ENCODE assay signal across 17 cellular contexts in the genomic region with DNA sequence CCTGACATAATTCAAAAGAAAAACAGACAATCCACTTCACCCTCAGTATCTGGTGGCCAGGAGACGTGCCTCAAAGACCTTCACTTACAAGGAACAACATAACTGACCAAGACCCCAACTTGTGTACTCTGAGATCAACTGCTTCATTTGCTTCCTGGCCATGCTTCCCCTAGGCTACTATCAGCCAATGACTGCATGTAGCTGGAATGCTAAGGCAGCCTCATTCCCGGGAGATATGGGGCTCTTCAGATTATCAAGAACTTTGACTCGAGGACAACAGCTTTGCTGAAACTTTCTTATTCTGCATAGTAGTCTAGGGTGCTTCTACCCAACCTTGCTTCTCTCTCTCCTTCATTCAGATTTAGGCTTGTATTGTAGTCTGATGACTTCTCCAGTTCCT. TPM values are rescaled to one million over a fixed set of nuclear protein-coding genes. Genes with fewer than 3 reads are reported as not detected.
DNase-seq lines count a peak whose midpoint lies in the region; ATAC-seq, FAIRE-seq and TF ChIP-seq lines count a peak whose summit lies in the region.
"Had no signal": no experiment of that assay in that cellular context is flagged by ENCODE, and none has a peak within 500 bp of the region (broad histone marks: within the 10 kb centered on the region; RNA-seq: fewer than 3 reads in every experiment).

No MANE protein-coding gene starts in this region.

- H3K4me1 ChIP-seq in Caco-2 (peaks cover 21% of the 10 kb centered on the region), tibial artery (no peaks in the 10 kb centered on the region)

- TF ChIP-seq CTCF in Caco-2 (IDR thresholded peaks at IDR 0.05; ENCODE audit: insufficient read depth in 1 of 2, low read depth in 1 of 2, low read length in 1 of 2, severe bottlenecking in 1 of 2, unreplicated experiment in 1 of 2) (no peak), bronchial epithelial cell (IDR thresholded peaks at IDR 0.05; ENCODE audit: insufficient read depth, low read length, severe bottlenecking) (no peak), tibial artery (IDR thresholded peaks at IDR 0.05) (no peak)

- peak overlapping the region; percentile 18 for H3K4me3 Mint-ChIP-seq in Caco-2 (ENCODE audit: unreplicated experiment)
- H3K4me3 Mint-ChIP-seq: B cell; naive thymus-derived CD8-positive, alpha-beta T cell had no signal

- intact Hi-C loops in Caco-2 (cut with micrococcal nuclease; ENCODE audit: unreplicated experiment) (no loop called here), tibial artery (cut with DNase I; ENCODE audit: low total_unique reads) (no loop called here)

- H3K27ac ChIP-seq in tibial artery: no peak overlapping the region
- H3K27ac ChIP-seq: coronary artery had no signal

- H3K4me3 ChIP-seq in Caco-2 (ENCODE audit: low read depth, low read length): no peak overlapping the region
- no peak overlapping the region for H3K4me3 ChIP-seq in bronchial epithelial cell (ENCODE audit: low read depth, low read length)
- H3K4me3 ChIP-seq in tibial artery: no peak overlapping the region
- H3K4me3 ChIP-seq: coronary artery had no signal

- H3K27ac Mint-ChIP-seq in Caco-2 (ENCODE audit: unreplicated experiment): no peak overlapping the region
- H3K27ac Mint-ChIP-seq: B cell; naive thymus-derived CD8-positive, alpha-beta T cell had no signal

- no peaks in the 10 kb centered on the region for H3K9me3 Mint-ChIP-seq in Caco-2 (ENCODE audit: unreplicated experiment)

- H3K9me3 ChIP-seq in Caco-2 (no peaks in the 10 kb centered on the region), tibial artery (peaks cover 0 to 8% (median 0%) of the 10 kb centered on the region in 3 donors)

- peaks cover 12% of the 10 kb centered on the region for H3K4me1 Mint-ChIP-seq in Caco-2 (ENCODE audit: low read depth, unreplicated experiment)
- H3K4me1 Mint-ChIP-seq: B cell; naive thymus-derived CD8-positive, alpha-beta T cell had no signal

- H3K27me3 ChIP-seq in Caco-2 (replicated peaks; ENCODE audit: control insufficient read depth, insufficient read depth, low read length): no peaks in the 10 kb centered on the region
- no peaks in the 10 kb centered on the region for H3K27me3 ChIP-seq in bronchial epithelial cell (ENCODE audit: control insufficient read depth, insufficient read depth, low read length)
- no peaks in the 10 kb centered on the region for H3K27me3 ChIP-seq in tibial artery

- no peak for FAIRE-seq in bronchial epithelial cell (lab: Jason Lieb, UNC)
- FAIRE-seq: GM18507, TTC549 had no signal

- no peaks in the 10 kb centered on the region for H3K36me3 Mint-ChIP-seq in Caco-2 (ENCODE audit: insufficient read depth, unreplicated experiment)

- ATAC-seq in HG02885 (IDR thresholded peaks at IDR 0.05; ENCODE audit: poor library complexity, unreplicated experiment): no peak
- ATAC-seq in HG03571 (IDR thresholded peaks at IDR 0.05; ENCODE audit: unreplicated experiment): no peak
- no peak for ATAC-seq in GM18858 (IDR thresholded peaks at IDR 0.05; ENCODE audit: unreplicated experiment)
- ATAC-seq: naive thymus-derived CD8-positive, alpha-beta T cell had no signal

- DNase-seq in Caco-2 (peak; percentile 47 to 63), LHCN-M2 (ENCODE audit: low read depth) (peak; percentile 18), bronchial epithelial cell (ENCODE audit: low read depth) (peak; percentile 47), kidney tubule cell (ENCODE audit: low spot score) (peak; percentile 23), tibial artery (no peak)
- DNase-seq: activated CD4-positive, alpha-beta T cell treated with anti-CD3 and anti-CD28 coated beads, Interleukin-2, amount 50 U/mL, for 48 hours; activated T-cell treated with anti-CD3 and anti-CD28 coated beads, Interleukin-2, amount 50 U/mL, for 48 hours; naive thymus-derived CD8-positive, alpha-beta T cell; NCI-H1694; stimulated activated naive CD4-positive, alpha-beta T cell treated with Interleukin-2 at 50 U/mL for 16 hours had no signal

- CTCF ChIA-PET in Caco-2 (lab: Charles Lee): no interaction called here

- H3K36me3 ChIP-seq in Caco-2 (ENCODE audit: control insufficient read depth, insufficient read depth, low read length): no peaks in the 10 kb centered on the region
- H3K36me3 ChIP-seq in bronchial epithelial cell (ENCODE audit: control insufficient read depth, insufficient read depth, low read length): no peaks in the 10 kb centered on the region
- H3K36me3 ChIP-seq in tibial artery: no peaks in the 10 kb centered on the region

- no peaks in the 10 kb centered on the region for H3K27me3 Mint-ChIP-seq in Caco-2 (ENCODE audit: insufficient read depth, unreplicated experiment)

- POLR2A ChIA-PET in Caco-2 (lab: Charles Lee): no interaction called here

- BruUV-seq in Caco-2 (replicated peaks; lab: Mats Ljungman, UMichigan): no TSS peak

RNA-seq across cellular contexts. Expression of a gene that starts 11.7 kb away (rescaled TPM):
- 65.0 and 67.2 TPM in 2 replicates for total RNA-seq in Caco-2 (2022)
- total RNA-seq in LHCN-M2 (2014; rRNA removed): 113 and 124 TPM in 2 replicates
- 107 TPM for polyA plus RNA-seq in LHCN-M2 (2012)
- 78.2 and 92.7 TPM in 2 replicates for total RNA-seq in bronchial epithelial cell

RNA-seq across cellular contexts. Expression of a gene that starts 47.1 kb away (rescaled TPM):
- total RNA-seq in Caco-2 (2022) (138 and 152 TPM in 2 replicates), LHCN-M2 (2014; rRNA removed) (112 and 115 TPM in 2 replicates), bronchial epithelial cell (75.4 and 80.6 TPM in 2 replicates)
- 156 TPM for polyA plus RNA-seq in LHCN-M2 (2012)

Comparison
In these comparisons a context has a peak if more than half of its experiments do, and no peak if none do; other contexts are left out.
1. DNase-seq: peak in Caco-2 (2 of 2), LHCN-M2 (single experiment), bronchial epithelial cell (single experiment) and kidney tubule cell (single experiment); none in tibial artery (0 of 2).